1 cellular context compared by ENCODE assay signal in the genomic region with DNA sequence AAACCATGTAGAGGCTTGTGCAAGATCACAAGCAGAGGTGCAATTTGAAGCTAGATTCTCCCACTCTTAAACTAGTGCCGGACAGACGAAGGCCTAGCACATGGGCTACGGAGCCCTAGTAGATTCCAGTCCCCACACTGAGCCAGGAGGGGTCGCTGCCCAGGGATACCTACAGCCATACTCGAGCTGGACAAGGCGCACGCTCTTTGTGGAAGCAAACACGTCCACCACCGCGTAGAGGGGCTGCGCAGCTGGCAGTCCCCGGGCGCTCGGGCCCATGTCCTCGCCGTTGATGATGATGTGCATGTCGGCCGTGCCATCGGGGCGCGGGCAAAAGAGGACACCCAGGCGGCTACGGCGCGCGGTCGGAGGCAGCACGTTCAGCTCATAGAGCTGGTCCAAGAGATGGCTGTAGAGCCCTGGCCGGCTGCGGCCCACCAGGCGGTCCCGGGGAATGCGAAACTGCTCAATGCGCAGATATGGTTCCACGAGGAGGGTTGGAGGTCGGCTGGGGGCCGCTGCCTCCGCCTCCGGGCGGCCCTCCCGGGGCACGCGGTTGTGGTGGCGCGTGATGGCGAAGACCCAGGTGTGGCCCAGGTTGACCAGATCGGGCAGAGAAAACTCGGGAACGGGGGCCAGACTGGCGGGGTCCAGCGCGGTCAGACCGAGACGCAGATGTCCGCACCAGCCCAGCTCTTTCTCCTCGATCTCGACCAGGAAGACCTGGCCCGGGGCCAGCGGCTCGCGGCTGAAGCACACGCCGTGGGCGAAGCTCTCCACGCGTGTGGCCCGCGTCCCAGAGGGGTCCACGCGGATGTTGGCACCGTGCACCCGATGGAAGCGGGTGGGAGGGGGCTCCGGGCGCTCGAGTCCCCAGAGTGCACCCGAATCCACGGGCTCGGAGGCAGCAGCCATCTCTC.
TF ChIP-seq lines count a peak whose summit lies in the region.

No MANE protein-coding gene starts in this region.

TF ChIP-seq in WTC11, 78 proteins besides CTCF, POLR2A, EP300 and RAD21 (continued from another document and continues in another):
- TF ChIP-seq, protein P1, sequence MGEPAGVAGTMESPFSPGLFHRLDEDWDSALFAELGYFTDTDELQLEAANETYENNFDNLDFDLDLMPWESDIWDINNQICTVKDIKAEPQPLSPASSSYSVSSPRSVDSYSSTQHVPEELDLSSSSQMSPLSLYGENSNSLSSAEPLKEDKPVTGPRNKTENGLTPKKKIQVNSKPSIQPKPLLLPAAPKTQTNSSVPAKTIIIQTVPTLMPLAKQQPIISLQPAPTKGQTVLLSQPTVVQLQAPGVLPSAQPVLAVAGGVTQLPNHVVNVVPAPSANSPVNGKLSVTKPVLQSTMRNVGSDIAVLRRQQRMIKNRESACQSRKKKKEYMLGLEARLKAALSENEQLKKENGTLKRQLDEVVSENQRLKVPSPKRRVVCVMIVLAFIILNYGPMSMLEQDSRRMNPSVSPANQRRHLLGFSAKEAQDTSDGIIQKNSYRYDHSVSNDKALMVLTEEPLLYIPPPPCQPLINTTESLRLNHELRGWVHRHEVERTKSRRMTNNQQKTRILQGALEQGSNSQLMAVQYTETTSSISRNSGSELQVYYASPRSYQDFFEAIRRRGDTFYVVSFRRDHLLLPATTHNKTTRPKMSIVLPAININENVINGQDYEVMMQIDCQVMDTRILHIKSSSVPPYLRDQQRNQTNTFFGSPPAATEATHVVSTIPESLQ (CRISPR knock-in tag; IDR thresholded peaks at IDR 0.05): no peak
- TF ChIP-seq ETV6 (CRISPR knock-in tag; IDR thresholded peaks at IDR 0.05): no peak
- TF ChIP-seq ZBTB43 (CRISPR knock-in tag; IDR thresholded peaks at IDR 0.05): no peak
- peak; percentile 56; the same call in 1 of the 2 replicates for TF ChIP-seq RELA (CRISPR knock-in tag; IDR thresholded peaks at IDR 0.05; ENCODE audit: borderline replicate concordance)
- no peak for TF ChIP-seq NFYB (CRISPR knock-in tag; conservative IDR thresholded peaks at IDR 0.05; ENCODE audit: low read depth)
- no peak for TF ChIP-seq ATF3 (CRISPR knock-in tag; conservative IDR thresholded peaks at IDR 0.05)
- TF ChIP-seq ZNF423 (CRISPR knock-in tag; IDR thresholded peaks at IDR 0.05): no peak
- TF ChIP-seq HMGA2 (CRISPR knock-in tag; IDR thresholded peaks at IDR 0.05): no peak
- TF ChIP-seq ZBTB21 (CRISPR knock-in tag; IDR thresholded peaks at IDR 0.05; ENCODE audit: borderline replicate concordance): 0 out of 2 replicates have a peak, but pooled peaks have one; percentile 59
- TF ChIP-seq E2F5 (CRISPR knock-in tag; IDR thresholded peaks at IDR 0.05): no peak
- TF ChIP-seq, protein P2, sequence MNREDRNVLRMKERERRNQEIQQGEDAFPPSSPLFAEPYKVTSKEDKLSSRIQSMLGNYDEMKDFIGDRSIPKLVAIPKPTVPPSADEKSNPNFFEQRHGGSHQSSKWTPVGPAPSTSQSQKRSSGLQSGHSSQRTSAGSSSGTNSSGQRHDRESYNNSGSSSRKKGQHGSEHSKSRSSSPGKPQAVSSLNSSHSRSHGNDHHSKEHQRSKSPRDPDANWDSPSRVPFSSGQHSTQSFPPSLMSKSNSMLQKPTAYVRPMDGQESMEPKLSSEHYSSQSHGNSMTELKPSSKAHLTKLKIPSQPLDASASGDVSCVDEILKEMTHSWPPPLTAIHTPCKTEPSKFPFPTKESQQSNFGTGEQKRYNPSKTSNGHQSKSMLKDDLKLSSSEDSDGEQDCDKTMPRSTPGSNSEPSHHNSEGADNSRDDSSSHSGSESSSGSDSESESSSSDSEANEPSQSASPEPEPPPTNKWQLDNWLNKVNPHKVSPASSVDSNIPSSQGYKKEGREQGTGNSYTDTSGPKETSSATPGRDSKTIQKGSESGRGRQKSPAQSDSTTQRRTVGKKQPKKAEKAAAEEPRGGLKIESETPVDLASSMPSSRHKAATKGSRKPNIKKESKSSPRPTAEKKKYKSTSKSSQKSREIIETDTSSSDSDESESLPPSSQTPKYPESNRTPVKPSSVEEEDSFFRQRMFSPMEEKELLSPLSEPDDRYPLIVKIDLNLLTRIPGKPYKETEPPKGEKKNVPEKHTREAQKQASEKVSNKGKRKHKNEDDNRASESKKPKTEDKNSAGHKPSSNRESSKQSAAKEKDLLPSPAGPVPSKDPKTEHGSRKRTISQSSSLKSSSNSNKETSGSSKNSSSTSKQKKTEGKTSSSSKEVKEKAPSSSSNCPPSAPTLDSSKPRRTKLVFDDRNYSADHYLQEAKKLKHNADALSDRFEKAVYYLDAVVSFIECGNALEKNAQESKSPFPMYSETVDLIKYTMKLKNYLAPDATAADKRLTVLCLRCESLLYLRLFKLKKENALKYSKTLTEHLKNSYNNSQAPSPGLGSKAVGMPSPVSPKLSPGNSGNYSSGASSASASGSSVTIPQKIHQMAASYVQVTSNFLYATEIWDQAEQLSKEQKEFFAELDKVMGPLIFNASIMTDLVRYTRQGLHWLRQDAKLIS (CRISPR knock-in tag; IDR thresholded peaks at IDR 0.05; ENCODE audit: borderline replicate concordance): 0 out of 2 replicates have a peak, but pooled peaks have one; percentile 15
- no peak for TF ChIP-seq ZNF121 (CRISPR knock-in tag; IDR thresholded peaks at IDR 0.05)
- no peak for TF ChIP-seq AR (CRISPR knock-in tag; IDR thresholded peaks at IDR 0.05)
- no peak for TF ChIP-seq NR2C2 (CRISPR knock-in tag; IDR thresholded peaks at IDR 0.05)
- peak; percentile 54; the same call in 1 of the 2 replicates for TF ChIP-seq TEAD1 (CRISPR knock-in tag; IDR thresholded peaks at IDR 0.05)
- TF ChIP-seq, protein P3, sequence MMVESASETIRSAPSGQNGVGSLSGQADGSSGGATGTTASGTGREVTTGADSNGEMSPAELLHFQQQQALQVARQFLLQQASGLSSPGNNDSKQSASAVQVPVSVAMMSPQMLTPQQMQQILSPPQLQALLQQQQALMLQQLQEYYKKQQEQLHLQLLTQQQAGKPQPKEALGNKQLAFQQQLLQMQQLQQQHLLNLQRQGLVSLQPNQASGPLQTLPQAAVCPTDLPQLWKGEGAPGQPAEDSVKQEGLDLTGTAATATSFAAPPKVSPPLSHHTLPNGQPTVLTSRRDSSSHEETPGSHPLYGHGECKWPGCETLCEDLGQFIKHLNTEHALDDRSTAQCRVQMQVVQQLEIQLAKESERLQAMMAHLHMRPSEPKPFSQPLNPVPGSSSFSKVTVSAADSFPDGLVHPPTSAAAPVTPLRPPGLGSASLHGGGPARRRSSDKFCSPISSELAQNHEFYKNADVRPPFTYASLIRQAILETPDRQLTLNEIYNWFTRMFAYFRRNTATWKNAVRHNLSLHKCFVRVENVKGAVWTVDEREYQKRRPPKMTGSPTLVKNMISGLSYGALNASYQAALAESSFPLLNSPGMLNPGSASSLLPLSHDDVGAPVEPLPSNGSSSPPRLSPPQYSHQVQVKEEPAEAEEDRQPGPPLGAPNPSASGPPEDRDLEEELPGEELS (CRISPR knock-in tag; IDR thresholded peaks at IDR 0.05): no peak; the same call in 1 of the 2 replicates
- peak; percentile 92 for TF ChIP-seq MAX (CRISPR knock-in tag; IDR thresholded peaks at IDR 0.05)
- 0 out of 2 replicates have a peak, but pooled peaks have one; percentile 65 for TF ChIP-seq ZNF138 (CRISPR knock-in tag; conservative IDR thresholded peaks at IDR 0.05)
- TF ChIP-seq JUN (CRISPR knock-in tag; IDR thresholded peaks at IDR 0.05): no peak
- no peak for TF ChIP-seq ERG (CRISPR knock-in tag; IDR thresholded peaks at IDR 0.05)
- no peak for TF ChIP-seq PRRX2 (CRISPR knock-in tag; IDR thresholded peaks at IDR 0.05)
- TF ChIP-seq SOX15 (CRISPR knock-in tag; IDR thresholded peaks at IDR 0.05): no peak
- peak; percentile 81 for TF ChIP-seq ZNF232 (CRISPR knock-in tag; IDR thresholded peaks at IDR 0.05)
- TF ChIP-seq JAZF1 (CRISPR knock-in tag; IDR thresholded peaks at IDR 0.05): no peak
- no peak for TF ChIP-seq ZNF425 (CRISPR knock-in tag; conservative IDR thresholded peaks at IDR 0.05)
- no peak for TF ChIP-seq NFE2L1 (CRISPR knock-in tag; IDR thresholded peaks at IDR 0.05)
- TF ChIP-seq OVOL2 (CRISPR knock-in tag; IDR thresholded peaks at IDR 0.05; ENCODE audit: borderline replicate concordance): no peak
- no peak for TF ChIP-seq ZMAT4 (CRISPR knock-in tag; IDR thresholded peaks at IDR 0.05)
- TF ChIP-seq TEAD4 (CRISPR knock-in tag; IDR thresholded peaks at IDR 0.05): no peak
- peak; percentile 42; the same call in 1 of the 2 replicates for TF ChIP-seq SMAD3 (CRISPR knock-in tag; IDR thresholded peaks at IDR 0.05; ENCODE audit: borderline replicate concordance)
- no peak for TF ChIP-seq FOXP1 (CRISPR knock-in tag; IDR thresholded peaks at IDR 0.05; ENCODE audit: borderline replicate concordance)
- TF ChIP-seq HMGXB4 (CRISPR knock-in tag; IDR thresholded peaks at IDR 0.05): peak; percentile 96
